ENCODE assay signal across 1 cellular context in genomic region chr1:38375035-38375434, GRCh38.
TF ChIP-seq lines count a peak whose summit lies in the region.

No MANE protein-coding gene starts in this region.

TF ChIP-seq in K562, 482 proteins besides CTCF, POLR2A, EP300 and RAD21 (continued from another document):
- no peak for TF ChIP-seq ATF4 (CRISPR knock-in tag; IDR thresholded peaks at IDR 0.05)
- peak; percentile 81 for TF ChIP-seq CBX5 (IDR thresholded peaks at IDR 0.05; ENCODE audit: borderline replicate concordance, low read depth)
- no peak for TF ChIP-seq KLF1 (tag; IDR thresholded peaks at IDR 0.05)
- peak; percentile 76; the same call in 1 of the 2 replicates for TF ChIP-seq CBX1 (IDR thresholded peaks at IDR 0.05; ENCODE audit: low read depth)
- TF ChIP-seq KAT2B (IDR thresholded peaks at IDR 0.05; ENCODE audit: low read depth, low read length): no peak
- TF ChIP-seq KLF6 (CRISPR knock-in tag; IDR thresholded peaks at IDR 0.05; ENCODE audit: borderline replicate concordance): no peak
- TF ChIP-seq FOS (IDR thresholded peaks at IDR 0.05; ENCODE audit: extremely low read depth, insufficient read length): no peak
- peak; percentile 53; the same call in 1 of the 2 replicates for TF ChIP-seq TRIM28 (IDR thresholded peaks at IDR 0.05)
- no peak for TF ChIP-seq TCF7L2 (IDR thresholded peaks at IDR 0.05; ENCODE audit: low read depth, low read length)
- TF ChIP-seq TCF7 (IDR thresholded peaks at IDR 0.05; ENCODE audit: borderline replicate concordance): no peak
- no peak for TF ChIP-seq JUN (IDR thresholded peaks at IDR 0.05; ENCODE audit: borderline replicate concordance, low read depth, low read length)
- TF ChIP-seq JUN (CRISPR knock-in tag; IDR thresholded peaks at IDR 0.05; ENCODE audit: borderline replicate concordance): no peak
- peak in 1 of 2 experiments; percentile 76; a peak in 2 of 3 replicates for TF ChIP-seq CBX3 (IDR thresholded peaks at IDR 0.05; ENCODE audit: borderline replicate concordance in 1 of 2, low read length in 2 of 2)
- no peak for TF ChIP-seq THRAP3 (IDR thresholded peaks at IDR 0.05; ENCODE audit: borderline replicate concordance)
- TF ChIP-seq NEUROD1 (IDR thresholded peaks at IDR 0.05; ENCODE audit: borderline replicate concordance, low read depth, low read length, partially characterized antibody): no peak
- no peak for TF ChIP-seq TAF15 (IDR thresholded peaks at IDR 0.05; ENCODE audit: low read depth, low read length)
- TF ChIP-seq ZFP1 (CRISPR knock-in tag; IDR thresholded peaks at IDR 0.05): no peak
- no peak for TF ChIP-seq TAL1 (IDR thresholded peaks at IDR 0.05)
- TF ChIP-seq C11orf30 (IDR thresholded peaks at IDR 0.05; ENCODE audit: low read depth): no peak
- TF ChIP-seq NFATC3 (IDR thresholded peaks at IDR 0.05): no peak
- TF ChIP-seq YY1 (IDR thresholded peaks at IDR 0.05; ENCODE audit: borderline replicate concordance in 1 of 3, control insufficient read depth in 1 of 3, extremely low read depth in 1 of 3, insufficient read depth in 3 of 3, insufficient read length in 1 of 3, insufficient replicate concordance in 2 of 3, low read depth in 1 of 3, low read length in 2 of 3): no peak
- no peak for TF ChIP-seq SAFB (IDR thresholded peaks at IDR 0.05; ENCODE audit: borderline replicate concordance, low read depth, low read length)
- no peak for TF ChIP-seq HOMEZ (CRISPR knock-in tag; IDR thresholded peaks at IDR 0.05)
- TF ChIP-seq RERE (CRISPR knock-in tag; IDR thresholded peaks at IDR 0.05; ENCODE audit: borderline replicate concordance): no peak
